In the genomic region with DNA sequence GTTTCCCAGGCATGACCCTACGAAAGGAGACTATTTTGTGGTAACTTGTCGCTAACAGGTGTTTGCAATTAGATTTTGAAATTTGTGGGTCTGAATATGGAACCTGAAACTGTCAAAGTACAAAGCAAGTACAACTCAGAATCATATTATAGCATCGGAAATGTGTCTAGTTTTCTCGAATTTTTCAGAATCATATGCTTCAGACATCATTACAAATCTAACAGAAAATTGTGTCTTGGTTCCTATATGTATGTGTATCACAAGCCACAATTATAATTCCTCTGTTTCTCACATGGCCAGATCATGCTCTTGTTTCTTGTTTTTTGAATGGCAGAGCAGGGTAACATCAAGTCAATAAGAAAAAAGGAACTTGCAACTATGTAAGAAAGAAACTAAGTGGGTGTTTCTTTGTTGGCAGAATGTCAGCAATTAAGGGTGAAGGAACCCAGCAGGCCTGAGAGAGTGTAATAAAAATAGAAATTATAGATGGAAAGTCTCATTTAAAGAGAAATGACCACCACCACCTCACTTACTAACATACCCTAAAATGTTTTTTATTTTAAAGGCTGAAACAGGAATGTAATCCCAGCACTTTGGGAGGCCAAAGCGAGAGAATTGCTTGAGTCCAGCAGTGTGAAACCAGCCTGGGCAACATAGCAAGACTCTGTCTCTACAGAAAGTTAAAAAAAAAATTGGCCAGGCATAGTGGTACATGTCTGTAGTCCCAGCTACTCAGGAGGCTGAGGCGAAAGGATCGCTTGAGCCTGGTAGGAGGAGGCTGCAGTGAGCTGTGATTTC, we compare ENCODE assay signal across 8 cellular contexts. TPM values are rescaled to one million over a fixed set of nuclear protein-coding genes. Genes with fewer than 3 reads are reported as not detected.
A peak's percentile ranks its signal among the peaks of the same experiment; 100 is the strongest.
DNase-seq lines count a peak whose midpoint lies in the region; ATAC-seq, FAIRE-seq and TF ChIP-seq lines count a peak whose summit lies in the region.

No MANE protein-coding gene starts in this region.

- no peaks in the 10 kb centered on the region for H3K27me3 Mint-ChIP-seq in progenitor cell of endocrine pancreas

- ATAC-seq in GM21825 (IDR thresholded peaks at IDR 0.05; ENCODE audit: unreplicated experiment) (peak; percentile 76), Right ventricle myocardium superior (ENCODE audit: poor library complexity) (peak; percentile 52)

- no peaks in the 10 kb centered on the region for H3K9me3 Mint-ChIP-seq in progenitor cell of endocrine pancreas (ENCODE audit: low read depth)

- peaks cover 5% of the 10 kb centered on the region for H3K36me3 Mint-ChIP-seq in progenitor cell of endocrine pancreas (ENCODE audit: insufficient read depth)

- peak; percentile 88 for FAIRE-seq in GM18507 (lab: Jason Lieb, UNC)

- peaks cover 6% of the 10 kb centered on the region for H3K4me1 Mint-ChIP-seq in progenitor cell of endocrine pancreas (ENCODE audit: low read depth)

- intact Hi-C loops in Right ventricle myocardium superior (cut with DNase I): no loop called here

- no peak overlapping the region for H3K4me3 Mint-ChIP-seq in progenitor cell of endocrine pancreas (ENCODE audit: low read depth)

- no peak overlapping the region for H3K27ac Mint-ChIP-seq in progenitor cell of endocrine pancreas

- DNase-seq in GM18507 (ENCODE audit: extremely low spot score, insufficient read length, low read depth) (peak; percentile 46), MV-4-11 (lab: John Stamatoyannopoulos, UW) (peak; percentile 88), Right ventricle myocardium superior (no peak), progenitor cell of endocrine pancreas (ENCODE audit: low spot score, unreplicated experiment) (no peak), NCI-H82 treated with DMSO at 0.1 percent for 48 hours (lab: John Stamatoyannopoulos, UW; ENCODE audit: unreplicated experiment) (no peak)
- no peak for DNase-seq in activated CD8-positive, alpha-beta memory T cell treated with anti-CD3 and anti-CD28 coated beads, Interleukin-2, amount 50 U/mL, for 48 hours
- no peak for DNase-seq in stimulated activated CD4-positive, alpha-beta T cell treated with anti-CD3 and anti-CD28 coated beads, Interleukin-12 subunit alpha, Interleukin-12 subunit beta, amount 100 ng/mL, for 4 hours

- no peak for TF ChIP-seq CTCF in progenitor cell of endocrine pancreas (IDR thresholded peaks at IDR 0.05; ENCODE audit: unreplicated experiment)

RNA-seq across cellular contexts. Expression of gene PRTFDC1, which starts 51.3 kb away (rescaled TPM):
- total RNA-seq in Right ventricle myocardium superior (6.5 TPM), progenitor cell of endocrine pancreas (35.4 and 39.4 TPM in 2 replicates)

Comparison
In these comparisons a context has a peak if more than half of its experiments do, and no peak if none do; other contexts are left out.
1. DNase-seq: peak in GM18507 (single experiment) and MV-4-11 (single experiment); none in Right ventricle myocardium superior (single experiment), progenitor cell of endocrine pancreas (single experiment), NCI-H82 treated with DMSO at 0.1 percent for 48 hours (single experiment), activated CD8-positive, alpha-beta memory T cell treated with anti-CD3 and anti-CD28 coated beads, Interleukin-2, amount 50 U/mL, for 48 hours (single experiment) and stimulated activated CD4-positive, alpha-beta T cell treated with anti-CD3 and anti-CD28 coated beads, Interleukin-12 subunit alpha, Interleukin-12 subunit beta, amount 100 ng/mL, for 4 hours (single experiment).